Comparison of ENCODE assay signal across 8 cellular contexts in the genomic region with DNA sequence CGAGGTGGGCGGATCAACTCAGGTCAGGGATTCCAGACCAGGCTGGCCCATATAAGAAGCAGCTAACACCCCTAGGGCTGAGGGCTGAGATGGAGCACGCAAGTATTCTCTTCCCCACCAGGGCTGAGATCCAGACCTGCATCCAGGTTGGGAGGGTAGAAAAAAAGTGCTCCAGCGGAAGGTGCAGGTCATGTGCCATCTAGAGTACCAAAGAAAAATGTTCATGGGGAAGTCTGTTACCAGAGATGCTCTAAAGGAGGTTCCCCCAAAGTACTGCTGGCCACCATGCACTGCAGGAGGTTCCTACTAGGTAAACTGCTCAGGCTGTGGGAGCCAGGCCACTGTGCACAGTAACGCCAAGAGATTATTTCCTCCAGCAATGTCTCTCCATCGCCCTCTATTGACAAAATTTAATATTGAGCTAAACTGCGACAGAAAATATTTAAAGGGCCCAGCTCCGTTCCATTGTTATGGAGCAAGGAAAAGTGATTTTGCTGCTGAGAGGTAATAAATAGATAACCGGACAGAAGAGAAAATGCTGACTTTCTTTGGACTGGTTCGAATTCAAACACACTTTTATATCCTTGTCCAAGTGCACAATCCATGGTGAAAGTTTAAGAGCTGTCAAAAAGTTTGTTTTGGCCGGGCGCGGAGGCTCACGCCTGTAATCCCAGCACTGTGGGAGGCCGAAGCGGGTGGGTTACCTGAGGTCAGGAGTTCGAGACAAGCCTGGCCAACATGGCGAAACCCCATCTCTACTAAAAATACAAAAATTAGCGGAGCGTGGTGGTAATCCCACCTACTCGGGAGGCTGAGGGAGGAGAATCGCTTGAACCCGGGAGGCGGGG.
DNase-seq lines count a peak whose midpoint lies in the region; ATAC-seq lines count a peak whose summit lies in the region.

No MANE protein-coding gene starts in this region.

- peaks cover 2% of the 10 kb centered on the region for H3K27me3 Mint-ChIP-seq in activated CD4-positive, alpha-beta T cell treated with anti-CD3 and anti-CD28 coated beads, Interleukin-2, amount 10 ng/mL, durations not matched to agents 24 days and 14 days

- H3K4me1 ChIP-seq in effector memory CD4-positive, alpha-beta T cell (ENCODE audit: control insufficient read depth, insufficient read depth, low read length, poor library complexity, severe bottlenecking): peaks cover 5% of the 10 kb centered on the region

- peak overlapping the region; percentile 86 for H3K27ac ChIP-seq in effector memory CD4-positive, alpha-beta T cell (ENCODE audit: insufficient read depth, low read length, poor library complexity, severe bottlenecking)

- no peaks in the 10 kb centered on the region for H3K27me3 ChIP-seq in effector memory CD4-positive, alpha-beta T cell (replicated peaks; ENCODE audit: control insufficient read depth, insufficient read depth, low read length, poor library complexity, severe bottlenecking)

- peaks cover 4% of the 10 kb centered on the region for H3K36me3 Mint-ChIP-seq in activated CD4-positive, alpha-beta T cell treated with anti-CD3 and anti-CD28 coated beads, Interleukin-2, amount 10 ng/mL, durations not matched to agents 24 days and 14 days (ENCODE audit: low read depth)

- ATAC-seq in GM18867 (IDR thresholded peaks at IDR 0.05; ENCODE audit: unreplicated experiment): peak; percentile 40

- H3K27ac Mint-ChIP-seq in activated CD4-positive, alpha-beta T cell treated with anti-CD3 and anti-CD28 coated beads, Interleukin-2, amount 10 ng/mL, durations not matched to agents 24 days and 14 days: peak overlapping the region; percentile 98

- H3K4me1 Mint-ChIP-seq in activated CD4-positive, alpha-beta T cell treated with anti-CD3 and anti-CD28 coated beads, Interleukin-2, amount 10 ng/mL, durations not matched to agents 24 days and 14 days: peaks cover 40% of the 10 kb centered on the region

- H3K9me3 Mint-ChIP-seq in activated CD4-positive, alpha-beta T cell treated with anti-CD3 and anti-CD28 coated beads, Interleukin-2, amount 10 ng/mL, durations not matched to agents 24 days and 14 days: no peaks in the 10 kb centered on the region

- H3K36me3 ChIP-seq in effector memory CD4-positive, alpha-beta T cell (ENCODE audit: control insufficient read depth, insufficient read depth, low read length): no peaks in the 10 kb centered on the region

- H3K4me3 Mint-ChIP-seq in activated CD4-positive, alpha-beta T cell treated with anti-CD3 and anti-CD28 coated beads, Interleukin-2, amount 10 ng/mL, durations not matched to agents 24 days and 14 days: peak overlapping the region; percentile 94

- no peaks in the 10 kb centered on the region for H3K9me3 ChIP-seq in effector memory CD4-positive, alpha-beta T cell (ENCODE audit: control insufficient read depth, low read length)

- DNase-seq in AG08396 (ENCODE audit: low spot score) (peak; percentile 52), HK-2 (ENCODE audit: unreplicated experiment) (peak; percentile 42), NCI-H526 (lab: John Stamatoyannopoulos, UW) (peak; percentile 76 to 86), lung microvascular endothelial cell (ENCODE audit: low read depth in 2 of 2) (peak; percentile 80 to 86)
- DNase-seq in activated CD4-positive, alpha-beta T cell treated with anti-CD3 and anti-CD28 coated beads, Interleukin-2, amount 10 ng/mL, durations not matched to agents 24 days and 14 days: peak; percentile 88
- peak in 2 of 3 donors; percentile 17 to 26 for DNase-seq in effector memory CD4-positive, alpha-beta T cell
- peak; percentile 11 for DNase-seq in stimulated activated CD8-positive, alpha-beta memory T cell treated with anti-CD3 and anti-CD28 coated beads, Interleukin-12 subunit alpha, Interleukin-12 subunit beta, amount 100 ng/mL, for 4 hours (ENCODE audit: low read depth)

- H3K4me3 ChIP-seq in effector memory CD4-positive, alpha-beta T cell (ENCODE audit: insufficient read depth, low read depth, low read length, poor library complexity, severe bottlenecking): peak overlapping the region; percentile 61

- intact Hi-C loops in activated CD4-positive, alpha-beta T cell treated with anti-CD3 and anti-CD28 coated beads, Interleukin-2, amount 10 ng/mL, durations not matched to agents 24 days and 14 days (cut with micrococcal nuclease): loop anchor here (1.0 to 10.0 kb wide), 8 partner anchors 13 to 333 kb away; a partner anchor contains a TSS

Comparison
In these comparisons a context has a peak if more than half of its experiments do, and no peak if none do; other contexts are left out.
1. Peak in every context shown above with its lines: DNase-seq, ATAC-seq, H3K4me3 ChIP-seq and H3K27ac ChIP-seq.
2. DNase-seq: peak in every context shown above with its lines; median percentile 88 in activated CD4-positive, alpha-beta T cell treated with anti-CD3 and anti-CD28 coated beads, Interleukin-2, amount 10 ng/mL, durations not matched to agents 24 days and 14 days; 83 in lung microvascular endothelial cell; 81 in NCI-H526; 52 in AG08396; 42 in HK-2; 22 in effector memory CD4-positive, alpha-beta T cell; 11 in stimulated activated CD8-positive, alpha-beta memory T cell treated with anti-CD3 and anti-CD28 coated beads, Interleukin-12 subunit alpha, Interleukin-12 subunit beta, amount 100 ng/mL, for 4 hours.